7 cellular contexts compared by ENCODE assay signal in genomic region chr6:163170294-163170883, GRCh38.
DNase-seq lines count a peak whose midpoint lies in the region; ATAC-seq and TF ChIP-seq lines count a peak whose summit lies in the region.

No MANE protein-coding gene starts in this region.

- peak; percentile 69 for TF ChIP-seq CTCF in GM12874 (IDR thresholded peaks at IDR 0.05; ENCODE audit: insufficient read depth, low read depth, low read length)
- peak; percentile 40 for TF ChIP-seq CTCF in MM.1S (IDR thresholded peaks at IDR 0.05; ENCODE audit: low read length)
- TF ChIP-seq CTCF in neutrophil (IDR thresholded peaks at IDR 0.05) = peak; percentile 81

- H3F3A ChIP-seq in MM.1S (ENCODE audit: insufficient read depth, low read length) = no peaks in the 10 kb centered on the region

- no peaks in the 10 kb centered on the region for H3K4me1 ChIP-seq in MM.1S (ENCODE audit: low read length)
- H3K4me1 ChIP-seq in neutrophil (ENCODE audit: control insufficient read depth in 1 of 2, insufficient read depth in 1 of 2, low read depth in 1 of 2, low read length in 1 of 2) = no peaks in the 10 kb centered on the region

- H3K9me3 ChIP-seq in MM.1S (replicated peaks; ENCODE audit: insufficient read depth, low read length) (no peaks in the 10 kb centered on the region), neutrophil (no peaks in the 10 kb centered on the region)

- H3K27me3 ChIP-seq in MM.1S (replicated peaks; ENCODE audit: insufficient read depth, low read length) (no peaks in the 10 kb centered on the region), neutrophil (peaks cover 5% of the 10 kb centered on the region)

- H3K9ac ChIP-seq in MM.1S (ENCODE audit: low read length) = no peak overlapping the region

- H3K27ac ChIP-seq in MM.1S (ENCODE audit: low read length) (no peak overlapping the region), neutrophil (no peak overlapping the region)

- DNase-seq in MM.1S = peak; percentile 11
- DNase-seq in T47D (ENCODE audit: low read depth in 1 of 2, low spot score in 1 of 2) = peak; percentile 3 to 60
- DNase-seq in AG08395 (ENCODE audit: low spot score) = no peak

- no peak overlapping the region for H3K4me2 ChIP-seq in MM.1S (ENCODE audit: low read depth, low read length)

- H3K79me2 ChIP-seq in MM.1S (ENCODE audit: low read length) = no peaks in the 10 kb centered on the region

- H3K9me2 ChIP-seq in MM.1S (replicated peaks; ENCODE audit: insufficient read depth, low read length) = no peaks in the 10 kb centered on the region

- no peak overlapping the region for H2AFZ ChIP-seq in MM.1S (ENCODE audit: low read length)

- H3K36me3 ChIP-seq in MM.1S (replicated peaks; ENCODE audit: insufficient read depth, low read length) (no peaks in the 10 kb centered on the region), neutrophil (no peaks in the 10 kb centered on the region)

- in situ Hi-C loops in T47D (cut with HindIII; ENCODE audit: low pct_unique_long_range_greater_than_20kb, low sequenced_read_pairs) = no loop called here

- H3K4me3 ChIP-seq in MM.1S (ENCODE audit: low read length) = no peak overlapping the region
- no peak overlapping the region for H3K4me3 ChIP-seq in neutrophil (ENCODE audit: low read depth in 1 of 2, low read length in 1 of 2)

- ATAC-seq in GM21717 (IDR thresholded peaks at IDR 0.05; ENCODE audit: unreplicated experiment) (peak; percentile 66), HG03025 (IDR thresholded peaks at IDR 0.05; ENCODE audit: low FRiP score, unreplicated experiment) (no peak)

- H4K20me1 ChIP-seq in MM.1S (ENCODE audit: insufficient read depth, low read length) = no peaks in the 10 kb centered on the region
